In the genomic region with DNA sequence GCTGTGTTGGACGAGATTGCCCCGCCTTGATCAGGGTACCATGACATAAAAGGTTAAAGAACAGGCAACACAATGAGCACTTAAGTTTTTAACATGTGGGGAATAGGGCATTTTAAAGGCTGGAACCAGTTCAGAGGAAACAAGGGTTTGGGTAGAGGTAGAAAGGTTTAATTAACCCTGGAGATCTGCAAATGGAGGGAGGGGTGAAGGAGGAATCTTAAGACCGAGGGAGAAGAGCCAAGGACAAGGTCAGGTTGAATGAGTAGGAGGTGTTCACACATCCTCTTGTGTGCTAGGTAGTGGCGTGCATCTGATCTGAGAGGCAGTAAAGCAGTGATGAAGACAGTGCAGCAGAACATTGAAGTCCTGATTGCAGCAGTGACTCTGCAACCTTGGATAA, we compare ENCODE assay signal across 1 cellular context.
TF ChIP-seq lines count a peak whose summit lies in the region.

No MANE protein-coding gene starts in this region.

TF ChIP-seq in GM23338, 12 proteins besides CTCF, POLR2A, EP300 and RAD21 (continued from another document):
- TF ChIP-seq, protein P1, sequence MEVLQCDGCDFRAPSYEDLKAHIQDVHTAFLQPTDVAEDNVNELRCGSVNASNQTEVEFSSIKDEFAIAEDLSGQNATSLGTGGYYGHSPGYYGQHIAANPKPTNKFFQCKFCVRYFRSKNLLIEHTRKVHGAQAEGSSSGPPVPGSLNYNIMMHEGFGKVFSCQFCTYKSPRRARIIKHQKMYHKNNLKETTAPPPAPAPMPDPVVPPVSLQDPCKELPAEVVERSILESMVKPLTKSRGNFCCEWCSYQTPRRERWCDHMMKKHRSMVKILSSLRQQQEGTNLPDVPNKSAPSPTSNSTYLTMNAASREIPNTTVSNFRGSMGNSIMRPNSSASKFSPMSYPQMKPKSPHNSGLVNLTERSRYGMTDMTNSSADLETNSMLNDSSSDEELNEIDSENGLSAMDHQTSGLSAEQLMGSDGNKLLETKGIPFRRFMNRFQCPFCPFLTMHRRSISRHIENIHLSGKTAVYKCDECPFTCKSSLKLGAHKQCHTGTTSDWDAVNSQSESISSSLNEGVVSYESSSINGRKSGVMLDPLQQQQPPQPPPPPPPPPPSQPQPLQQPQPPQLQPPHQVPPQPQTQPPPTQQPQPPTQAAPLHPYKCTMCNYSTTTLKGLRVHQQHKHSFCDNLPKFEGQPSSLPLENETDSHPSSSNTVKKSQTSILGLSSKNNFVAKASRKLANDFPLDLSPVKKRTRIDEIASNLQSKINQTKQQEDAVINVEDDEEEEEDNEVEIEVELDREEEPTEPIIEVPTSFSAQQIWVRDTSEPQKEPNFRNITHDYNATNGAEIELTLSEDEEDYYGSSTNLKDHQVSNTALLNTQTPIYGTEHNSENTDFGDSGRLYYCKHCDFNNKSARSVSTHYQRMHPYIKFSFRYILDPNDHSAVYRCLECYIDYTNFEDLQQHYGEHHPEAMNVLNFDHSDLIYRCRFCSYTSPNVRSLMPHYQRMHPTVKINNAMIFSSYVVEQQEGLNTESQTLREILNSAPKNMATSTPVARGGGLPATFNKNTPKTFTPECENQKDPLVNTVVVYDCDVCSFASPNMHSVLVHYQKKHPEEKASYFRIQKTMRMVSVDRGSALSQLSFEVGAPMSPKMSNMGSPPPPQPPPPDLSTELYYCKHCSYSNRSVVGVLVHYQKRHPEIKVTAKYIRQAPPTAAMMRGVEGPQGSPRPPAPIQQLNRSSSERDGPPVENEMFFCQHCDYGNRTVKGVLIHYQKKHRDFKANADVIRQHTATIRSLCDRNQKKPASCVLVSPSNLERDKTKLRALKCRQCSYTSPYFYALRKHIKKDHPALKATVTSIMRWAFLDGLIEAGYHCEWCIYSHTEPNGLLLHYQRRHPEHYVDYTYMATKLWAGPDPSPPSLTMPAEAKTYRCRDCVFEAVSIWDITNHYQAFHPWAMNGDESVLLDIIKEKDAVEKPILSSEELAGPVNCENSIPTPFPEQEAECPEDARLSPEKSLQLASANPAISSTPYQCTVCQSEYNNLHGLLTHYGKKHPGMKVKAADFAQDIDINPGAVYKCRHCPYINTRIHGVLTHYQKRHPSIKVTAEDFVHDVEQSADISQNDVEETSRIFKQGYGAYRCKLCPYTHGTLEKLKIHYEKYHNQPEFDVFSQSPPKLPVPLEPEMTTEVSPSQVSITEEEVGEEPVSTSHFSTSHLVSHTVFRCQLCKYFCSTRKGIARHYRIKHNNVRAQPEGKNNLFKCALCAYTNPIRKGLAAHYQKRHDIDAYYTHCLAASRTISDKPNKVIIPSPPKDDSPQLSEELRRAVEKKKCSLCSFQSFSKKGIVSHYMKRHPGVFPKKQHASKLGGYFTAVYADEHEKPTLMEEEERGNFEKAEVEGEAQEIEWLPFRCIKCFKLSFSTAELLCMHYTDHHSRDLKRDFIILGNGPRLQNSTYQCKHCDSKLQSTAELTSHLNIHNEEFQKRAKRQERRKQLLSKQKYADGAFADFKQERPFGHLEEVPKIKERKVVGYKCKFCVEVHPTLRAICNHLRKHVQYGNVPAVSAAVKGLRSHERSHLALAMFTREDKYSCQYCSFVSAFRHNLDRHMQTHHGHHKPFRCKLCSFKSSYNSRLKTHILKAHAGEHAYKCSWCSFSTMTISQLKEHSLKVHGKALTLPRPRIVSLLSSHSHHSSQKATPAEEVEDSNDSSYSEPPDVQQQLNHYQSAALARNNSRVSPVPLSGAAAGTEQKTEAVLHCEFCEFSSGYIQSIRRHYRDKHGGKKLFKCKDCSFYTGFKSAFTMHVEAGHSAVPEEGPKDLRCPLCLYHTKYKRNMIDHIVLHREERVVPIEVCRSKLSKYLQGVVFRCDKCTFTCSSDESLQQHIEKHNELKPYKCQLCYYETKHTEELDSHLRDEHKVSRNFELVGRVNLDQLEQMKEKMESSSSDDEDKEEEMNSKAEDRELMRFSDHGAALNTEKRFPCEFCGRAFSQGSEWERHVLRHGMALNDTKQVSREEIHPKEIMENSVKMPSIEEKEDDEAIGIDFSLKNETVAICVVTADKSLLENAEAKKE (CRISPR knock-in tag; IDR thresholded peaks at IDR 0.05), result no peak
- TF ChIP-seq, protein P2, sequence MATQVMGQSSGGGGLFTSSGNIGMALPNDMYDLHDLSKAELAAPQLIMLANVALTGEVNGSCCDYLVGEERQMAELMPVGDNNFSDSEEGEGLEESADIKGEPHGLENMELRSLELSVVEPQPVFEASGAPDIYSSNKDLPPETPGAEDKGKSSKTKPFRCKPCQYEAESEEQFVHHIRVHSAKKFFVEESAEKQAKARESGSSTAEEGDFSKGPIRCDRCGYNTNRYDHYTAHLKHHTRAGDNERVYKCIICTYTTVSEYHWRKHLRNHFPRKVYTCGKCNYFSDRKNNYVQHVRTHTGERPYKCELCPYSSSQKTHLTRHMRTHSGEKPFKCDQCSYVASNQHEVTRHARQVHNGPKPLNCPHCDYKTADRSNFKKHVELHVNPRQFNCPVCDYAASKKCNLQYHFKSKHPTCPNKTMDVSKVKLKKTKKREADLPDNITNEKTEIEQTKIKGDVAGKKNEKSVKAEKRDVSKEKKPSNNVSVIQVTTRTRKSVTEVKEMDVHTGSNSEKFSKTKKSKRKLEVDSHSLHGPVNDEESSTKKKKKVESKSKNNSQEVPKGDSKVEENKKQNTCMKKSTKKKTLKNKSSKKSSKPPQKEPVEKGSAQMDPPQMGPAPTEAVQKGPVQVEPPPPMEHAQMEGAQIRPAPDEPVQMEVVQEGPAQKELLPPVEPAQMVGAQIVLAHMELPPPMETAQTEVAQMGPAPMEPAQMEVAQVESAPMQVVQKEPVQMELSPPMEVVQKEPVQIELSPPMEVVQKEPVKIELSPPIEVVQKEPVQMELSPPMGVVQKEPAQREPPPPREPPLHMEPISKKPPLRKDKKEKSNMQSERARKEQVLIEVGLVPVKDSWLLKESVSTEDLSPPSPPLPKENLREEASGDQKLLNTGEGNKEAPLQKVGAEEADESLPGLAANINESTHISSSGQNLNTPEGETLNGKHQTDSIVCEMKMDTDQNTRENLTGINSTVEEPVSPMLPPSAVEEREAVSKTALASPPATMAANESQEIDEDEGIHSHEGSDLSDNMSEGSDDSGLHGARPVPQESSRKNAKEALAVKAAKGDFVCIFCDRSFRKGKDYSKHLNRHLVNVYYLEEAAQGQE (IDR thresholded peaks at IDR 0.05; ENCODE audit: unreplicated experiment), result no peak
- TF ChIP-seq NANOG (IDR thresholded peaks at IDR 0.05; ENCODE audit: borderline replicate concordance) (no peak), STAT1 (IDR thresholded peaks at IDR 0.05; ENCODE audit: unreplicated experiment) (no peak), ZNF114 (CRISPR knock-in tag; IDR thresholded peaks at IDR 0.05) (no peak), JUNB (IDR thresholded peaks at IDR 0.05; ENCODE audit: unreplicated experiment) (no peak), CREB1 (CRISPR knock-in tag; IDR thresholded peaks at IDR 0.05; ENCODE audit: low read depth) (no peak), POLR2AphosphoS5 (IDR thresholded peaks at IDR 0.05; ENCODE audit: low read depth) (no peak; the same call in 1 of the 2 replicates)
